Comparison of ENCODE assay signal across 17 cellular contexts in the genomic region with DNA sequence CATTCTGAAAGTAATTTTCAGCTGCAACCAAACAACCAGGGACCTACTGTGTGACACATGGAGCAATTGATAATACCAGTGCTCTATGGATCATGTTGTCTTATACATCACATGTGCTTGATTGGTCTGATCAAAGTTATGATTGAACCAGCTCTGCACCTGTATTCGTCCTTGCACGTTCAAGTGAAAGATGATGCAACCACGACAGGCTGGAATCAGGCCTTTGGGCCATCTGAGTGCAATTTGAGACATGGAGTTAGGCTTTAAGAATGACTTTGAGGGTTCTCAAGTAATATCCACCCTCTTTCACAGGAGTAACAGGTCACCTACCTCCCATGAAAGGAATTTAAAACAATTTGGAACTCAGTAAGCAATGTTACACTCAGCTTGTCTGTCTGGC.
DNase-seq lines count a peak whose midpoint lies in the region; ATAC-seq, FAIRE-seq and TF ChIP-seq lines count a peak whose summit lies in the region.
"Had no signal": no experiment of that assay in that cellular context is flagged by ENCODE, and none has a peak within 500 bp of the region (broad histone marks: within the 10 kb centered on the region; RNA-seq: fewer than 3 reads in every experiment).

No MANE protein-coding gene starts in this region.

- 3% methylated on average over 3 of the region's 3 CpGs for WGBS in HepG2 (ENCODE audit: low lambda C conversion rate)
- WGBS in right lobe of liver (ENCODE audit: insufficient coverage, low coverage, low lambda C conversion rate, missing lambda C conversion rate): 59% methylated on average over 3 of the region's 3 CpGs

- H3K9me3 ChIP-seq in HepG2 (ENCODE audit: low read length): no peaks in the 10 kb centered on the region
- H3K9me3 ChIP-seq in right lobe of liver: no peaks in the 10 kb centered on the region
- H3K9me3 ChIP-seq in osteoblast (ENCODE audit: low read depth, low read length): no peaks in the 10 kb centered on the region

- H3K4me3 ChIP-seq in HepG2 (replicated peaks in 1 of 3; ENCODE audit: insufficient read depth in 1 of 3, low read depth in 2 of 3, low read length in 3 of 3) (no peak overlapping the region), right lobe of liver (no peak overlapping the region), osteoblast (ENCODE audit: insufficient read depth, low read length) (no peak overlapping the region)
- H3K4me3 ChIP-seq: PC-9 had no signal

- TF ChIP-seq POLR2A in HepG2 (IDR thresholded peaks at IDR 0.05; ENCODE audit: insufficient read depth in 1 of 2, low read depth in 2 of 2, low read length in 2 of 2): no peak
- TF ChIP-seq POLR2A in right lobe of liver (IDR thresholded peaks at IDR 0.05): no peak

- BruUV-seq in HepG2 (replicated peaks; lab: Mats Ljungman, UMichigan): no TSS peak

- H4K20me1 ChIP-seq in HepG2 (ENCODE audit: insufficient read depth, low read length) (no peaks in the 10 kb centered on the region), osteoblast (ENCODE audit: insufficient read depth, low read length) (no peaks in the 10 kb centered on the region)

- intact Hi-C loops in HepG2 (cut with micrococcal nuclease; ENCODE audit: unreplicated experiment) (no loop called here), right lobe of liver (cut with DNase I) (no loop called here)

- no peak overlapping the region for H2AFZ ChIP-seq in HepG2 (ENCODE audit: low read length)
- no peak overlapping the region for H2AFZ ChIP-seq in osteoblast (ENCODE audit: low read length)
- H2AFZ ChIP-seq: PC-9 had no signal

- no peak overlapping the region for H3K4me2 ChIP-seq in HepG2 (ENCODE audit: low read depth, low read length)
- H3K4me2 ChIP-seq in osteoblast (ENCODE audit: insufficient read depth, low read length): no peak overlapping the region
- H3K4me2 ChIP-seq: PC-9 had no signal

- H3K27ac ChIP-seq in HepG2 (ENCODE audit: extremely low read length, insufficient read depth, low read length): no peak overlapping the region
- no peak overlapping the region for H3K27ac ChIP-seq in right lobe of liver
- peak overlapping the region; percentile 15 for H3K27ac ChIP-seq in osteoblast (ENCODE audit: low read depth, low read length)
- H3K27ac ChIP-seq: PC-9 had no signal

- TF ChIP-seq CTCF in HepG2 (CRISPR knock-in tag; IDR thresholded peaks at IDR 0.05): no peak
- no peak for TF ChIP-seq CTCF in right lobe of liver (IDR thresholded peaks at IDR 0.05)
- TF ChIP-seq CTCF in osteoblast (IDR thresholded peaks at IDR 0.05; ENCODE audit: extremely low read depth, low read depth, low read length): no peak

- H3K27me3 ChIP-seq in HepG2 (ENCODE audit: control insufficient read depth in 1 of 2, insufficient read depth in 2 of 2, low read length in 2 of 2) (no peaks in the 10 kb centered on the region), right lobe of liver (no peaks in the 10 kb centered on the region), osteoblast (ENCODE audit: insufficient read depth, low read length) (no peaks in the 10 kb centered on the region)

- POLR2A ChIA-PET in HepG2 (lab: Yijun Ruan, JAX): no interaction called here

- no peak for ATAC-seq in HepG2
- no peak for ATAC-seq in right lobe of liver

- H3K9ac ChIP-seq in HepG2 (ENCODE audit: insufficient read depth, low read depth, low read length): no peak overlapping the region

- H3K79me2 ChIP-seq in HepG2 (ENCODE audit: insufficient read depth, low read length): no peaks in the 10 kb centered on the region
- H3K79me2 ChIP-seq in osteoblast (ENCODE audit: insufficient read depth, low read length): no peaks in the 10 kb centered on the region

- TF ChIP-seq EP300 in HepG2 (IDR thresholded peaks at IDR 0.05; ENCODE audit: low read depth in 2 of 2, low read length in 2 of 2) (no peak), HepG2 (CRISPR knock-in tag; IDR thresholded peaks at IDR 0.05; ENCODE audit: borderline replicate concordance) (no peak)

- H3K4me1 ChIP-seq in HepG2 (ENCODE audit: insufficient read depth, low read length) (no peaks in the 10 kb centered on the region), right lobe of liver (no peaks in the 10 kb centered on the region), osteoblast (ENCODE audit: insufficient read depth, low read length) (peaks cover 41% of the 10 kb centered on the region)

- no peak for FAIRE-seq in HepG2 (lab: Jason Lieb, UNC)
- FAIRE-seq: G401.6 had no signal

- CTCF ChIA-PET in HepG2 (lab: Yijun Ruan, JAX; ENCODE audit: low intra/inter-chr PET ratio, low total read pairs): no interaction called here

- no peak for TF ChIP-seq RAD21 in HepG2 (CRISPR knock-in tag; IDR thresholded peaks at IDR 0.05)

- H3K36me3 ChIP-seq in HepG2 (replicated peaks in 1 of 2; ENCODE audit: control insufficient read depth in 1 of 2, insufficient read depth in 2 of 2, low read length in 2 of 2) (no peaks in the 10 kb centered on the region), right lobe of liver (no peaks in the 10 kb centered on the region), osteoblast (ENCODE audit: insufficient read depth, low read length) (no peaks in the 10 kb centered on the region)

- DNase-seq in HepG2 (ENCODE audit: low spot score): no peak
- DNase-seq in right lobe of liver: no peak
- DNase-seq in NCI-H2196 (lab: John Stamatoyannopoulos, UW; ENCODE audit: unreplicated experiment): peak; percentile 52
- DNase-seq in osteoblast (ENCODE audit: insufficient read length, low spot score, missing footprints): no peak
- no peak for DNase-seq in iPS-NIHi11 (ENCODE audit: low spot score)
- no peak for DNase-seq in stimulated activated CD4-positive, alpha-beta T cell treated with anti-CD3 and anti-CD28 coated beads, Interleukin-15, amount 100 ng/mL, for 24 hours
- no peak for DNase-seq in NCI-H2227 treated with DMSO at 0.1 percent for 48 hours (lab: John Stamatoyannopoulos, UW)
- DNase-seq: CD4-positive, CD25-positive, alpha-beta regulatory T cell; DMS 273 treated with DMSO at 0.1 percent for 48 hours; DND-41; H9; NCI-H1436 treated with DMSO at 0.1 percent for 48 hours; NCI-H2107; NCI-H446; PC-9; T-helper 1 cell had no signal

- in situ Hi-C loops in HepG2 (cut with HindIII; ENCODE audit: extremely low pct_ligation_motif_present, low pct_unique_long_range_greater_than_20kb): no loop called here

TF ChIP-seq in HepG2, 621 proteins besides CTCF, POLR2A, EP300 and RAD21:
- TF ChIP-seq ATF4 (CRISPR knock-in tag; IDR thresholded peaks at IDR 0.05) (peak in 1 of 2 experiments; percentile 37; a peak in 1 of 4 replicates), SSRP1 (CRISPR knock-in tag; IDR thresholded peaks at IDR 0.05) (no peak), ATF7 (IDR thresholded peaks at IDR 0.05) (peak; percentile 24; the same call in 1 of the 2 replicates), ATF7 (CRISPR knock-in tag; IDR thresholded peaks at IDR 0.05) (no peak), CEBPB (IDR thresholded peaks at IDR 0.05; ENCODE audit: borderline replicate concordance, low read depth, low read length) (peak; percentile 68)
- TF ChIP-seq, protein P1, sequence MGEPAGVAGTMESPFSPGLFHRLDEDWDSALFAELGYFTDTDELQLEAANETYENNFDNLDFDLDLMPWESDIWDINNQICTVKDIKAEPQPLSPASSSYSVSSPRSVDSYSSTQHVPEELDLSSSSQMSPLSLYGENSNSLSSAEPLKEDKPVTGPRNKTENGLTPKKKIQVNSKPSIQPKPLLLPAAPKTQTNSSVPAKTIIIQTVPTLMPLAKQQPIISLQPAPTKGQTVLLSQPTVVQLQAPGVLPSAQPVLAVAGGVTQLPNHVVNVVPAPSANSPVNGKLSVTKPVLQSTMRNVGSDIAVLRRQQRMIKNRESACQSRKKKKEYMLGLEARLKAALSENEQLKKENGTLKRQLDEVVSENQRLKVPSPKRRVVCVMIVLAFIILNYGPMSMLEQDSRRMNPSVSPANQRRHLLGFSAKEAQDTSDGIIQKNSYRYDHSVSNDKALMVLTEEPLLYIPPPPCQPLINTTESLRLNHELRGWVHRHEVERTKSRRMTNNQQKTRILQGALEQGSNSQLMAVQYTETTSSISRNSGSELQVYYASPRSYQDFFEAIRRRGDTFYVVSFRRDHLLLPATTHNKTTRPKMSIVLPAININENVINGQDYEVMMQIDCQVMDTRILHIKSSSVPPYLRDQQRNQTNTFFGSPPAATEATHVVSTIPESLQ (CRISPR knock-in tag; conservative IDR thresholded peaks at IDR 0.05): no peak
